In genomic region chr2:230939691-230940475, GRCh38 we compare ENCODE assay signal across 21 cellular contexts. TPM values are rescaled to one million over a fixed set of nuclear protein-coding genes. Genes with fewer than 3 reads are reported as not detected.
"Had no signal": no experiment of that assay in that cellular context is flagged by ENCODE, and none has a peak within 500 bp of the region (broad histone marks: within the 10 kb centered on the region; RNA-seq: fewer than 3 reads in every experiment).

No MANE protein-coding gene starts in this region.

- H3K27ac ChIP-seq: cardiac muscle cell, dorsolateral prefrontal cortex, thoracic aorta, upper lobe of right lung had no signal

- H3K4me3 Mint-ChIP-seq: activated naive CD8-positive, alpha-beta T cell treated with anti-CD3 and anti-CD28 coated beads, Interleukin-2, amount 10 ng/mL, durations not matched to agents 7 days and 5 days; nephron progenitor cell had no signal

- H3K36me3 ChIP-seq: cardiac muscle cell, thoracic aorta, upper lobe of right lung had no signal

- H3K27ac Mint-ChIP-seq: activated naive CD8-positive, alpha-beta T cell treated with anti-CD3 and anti-CD28 coated beads, Interleukin-2, amount 10 ng/mL, durations not matched to agents 7 days and 5 days; activated T-helper 2 cell treated with anti-CD3 and anti-CD28 coated beads, Interferon-gamma antibody, Interleukin-2, Interleukin-4, amounts not matched to agents 10 μg/mL and 5 μg/mL and 100 μg/mL, durations not matched to agents 14 hours and 24 hours and 36 hours; nephron progenitor cell; progenitor cell of endocrine pancreas had no signal

- H3K27me3 ChIP-seq: cardiac muscle cell, dorsolateral prefrontal cortex, upper lobe of right lung had no signal

- ATAC-seq: left lobe of liver, upper lobe of right lung had no signal

- DNase-seq: activated CD4-positive, alpha-beta T cell treated with anti-CD3 and anti-CD28 coated beads for 1 hour; activated naive CD4-positive, alpha-beta T cell treated with Interleukin-2 at 50 U/mL for 16 hours; activated naive CD8-positive, alpha-beta T cell treated with anti-CD3 and anti-CD28 coated beads, Interleukin-2, amount 10 ng/mL, durations not matched to agents 7 days and 5 days; amygdala; erythroblast; kidney; nephron progenitor cell; occipital lobe; T1000; upper lobe of right lung had no signal

- H3K4me3 ChIP-seq: cardiac muscle cell, dorsolateral prefrontal cortex, thoracic aorta, upper lobe of right lung had no signal

- H3K4me1 ChIP-seq: upper lobe of right lung had no signal

- H3K9me3 ChIP-seq: upper lobe of right lung had no signal

RNA-seq across cellular contexts. Expression of gene GPR55, which starts 14.8 kb away (rescaled TPM):
- total RNA-seq: cardiac muscle cell, chondrocyte, frontal cortex, left lobe of liver, lung microvascular endothelial cell, occipital lobe, progenitor cell of endocrine pancreas, thoracic aorta had no signal

RNA-seq across cellular contexts. Expression of gene SPATA3, which starts 56.0 kb away (rescaled TPM):
- total RNA-seq: activated naive CD8-positive, alpha-beta T cell treated with anti-CD3 and anti-CD28 coated beads, Interleukin-2, amount 10 ng/mL, durations not matched to agents 7 days and 5 days; activated T-helper 2 cell treated with anti-CD3 and anti-CD28 coated beads, Interferon-gamma antibody, Interleukin-2, Interleukin-4, amounts not matched to agents 10 μg/mL and 5 μg/mL and 100 μg/mL, durations not matched to agents 14 hours and 24 hours and 36 hours; cardiac muscle cell; chondrocyte; frontal cortex; kidney; left lobe of liver; lung microvascular endothelial cell; myocyte; occipital lobe; progenitor cell of endocrine pancreas; T-helper 1 cell treated with Interleukin-12 subunit alpha and Interleukin-12 subunit beta and Interleukin-4 antibody, amounts not matched to agents 30 ng/mL and 1 ng/mL, for 36 hours; thoracic aorta; upper lobe of right lung had no signal
